ENCODE assay signal across 11 cellular contexts in genomic region chr2:234996467-234997270, GRCh38. TPM values are rescaled to one million over a fixed set of nuclear protein-coding genes. Genes with fewer than 3 reads are reported as not detected.
DNase-seq lines count a peak whose midpoint lies in the region; ATAC-seq and TF ChIP-seq lines count a peak whose summit lies in the region.
"Had no signal": no experiment of that assay in that cellular context is flagged by ENCODE, and none has a peak within 500 bp of the region (broad histone marks: within the 10 kb centered on the region; RNA-seq: fewer than 3 reads in every experiment).

No MANE protein-coding gene starts in this region.

- TF ChIP-seq CTCF in mucosa of descending colon (IDR thresholded peaks at IDR 0.05): no peak

- no peaks in the 10 kb centered on the region for H3K27me3 ChIP-seq in NT2/D1 (ENCODE audit: insufficient read depth, insufficient read length)

- intact Hi-C loops in mucosa of descending colon (cut with DNase I, micrococcal nuclease): no loop called here

- H3K9me3 Mint-ChIP-seq in T-cell: no peaks in the 10 kb centered on the region
- H3K9me3 Mint-ChIP-seq: naive B cell had no signal

- H3K4me3 ChIP-seq in NT2/D1 (ENCODE audit: insufficient read length, low read depth) (no peak overlapping the region), mucosa of descending colon (no peak overlapping the region)

- H3K36me3 ChIP-seq in NT2/D1 (ENCODE audit: insufficient read depth, insufficient read length, low read length) (peaks cover 76% of the 10 kb centered on the region), mucosa of descending colon (ENCODE audit: low read depth) (no peaks in the 10 kb centered on the region)

- H3K27me3 Mint-ChIP-seq in T-cell: peaks cover 0 to 4% of the 10 kb centered on the region in 2 donors

- ATAC-seq in mucosa of descending colon: no peak
- no peak for ATAC-seq in T-cell (replicated peaks in 1 of 4)
- no peak for ATAC-seq in GM21381 (IDR thresholded peaks at IDR 0.05; ENCODE audit: unreplicated experiment)

- H3K4me3 Mint-ChIP-seq in T-cell: no peak overlapping the region
- H3K4me3 Mint-ChIP-seq: naive B cell had no signal

- no peak overlapping the region for H3K27ac Mint-ChIP-seq in T-cell

- peak overlapping the region; percentile 57 for H3K9ac ChIP-seq in NT2/D1 (ENCODE audit: insufficient read length, low read depth)

- CTCF ChIA-PET in T-cell (lab: Charles Lee): no interaction called here

- H3K36me3 Mint-ChIP-seq in T-cell: no peaks in the 10 kb centered on the region
- H3K36me3 Mint-ChIP-seq: naive B cell had no signal

- H3K9me3 ChIP-seq in NT2/D1 (ENCODE audit: insufficient read depth, low read length): no peaks in the 10 kb centered on the region
- no peaks in the 10 kb centered on the region for H3K9me3 ChIP-seq in mucosa of descending colon

- H3K4me1 Mint-ChIP-seq in T-cell: peaks cover 0 to 11% (median 10%) of the 10 kb centered on the region in 3 donors

- POLR2A ChIA-PET in T-cell (lab: Charles Lee): no interaction called here

- DNase-seq in AG08396 (ENCODE audit: low spot score): peak; percentile 80
- DNase-seq in NT2/D1 (ENCODE audit: low read depth, low spot score): peak; percentile 92
- peak; percentile 50 for DNase-seq in dermis blood vessel endothelial cell
- DNase-seq in mucosa of descending colon: peak in 2 of 3 donors; percentile 20 to 45
- no peak for DNase-seq in NCI-H1417 (lab: John Stamatoyannopoulos, UW)
- DNase-seq in T-cell: no peak
- DNase-seq in NCI-H2196 treated with DMSO at 0.1 percent for 48 hours (lab: John Stamatoyannopoulos, UW; ENCODE audit: unreplicated experiment): no peak
- DNase-seq: activated CD8-positive, alpha-beta memory T cell treated with anti-CD3 and anti-CD28 coated beads, Interleukin-2, amount 50 U/mL, for 48 hours; naive B cell; NCI-H1092 had no signal

- H3K4me1 ChIP-seq in NT2/D1 (ENCODE audit: insufficient read depth, insufficient read length) (peaks cover 44% of the 10 kb centered on the region), mucosa of descending colon (ENCODE audit: low read depth) (peaks cover 37% of the 10 kb centered on the region)

RNA-seq across cellular contexts. Expression of gene SH3BP4, which starts 44.9 kb away (rescaled TPM):
- total RNA-seq in dermis blood vessel endothelial cell (35.4 and 42.3 TPM in 2 replicates), mucosa of descending colon (10 to 100 TPM; 18.0 to 30.4 (median 29.6) TPM), T-cell (1 to 10 TPM in 1 of 5 donors, under 1 TPM in 4; 0.14 to 1.3 (median 0.50) TPM)

Comparison
In these comparisons a context has a peak if more than half of its experiments do, and no peak if none do; other contexts are left out.
1. DNase-seq: peak in AG08396 (single experiment), NT2/D1 (single experiment), dermis blood vessel endothelial cell (single experiment) and mucosa of descending colon (2 of 3); none in NCI-H1417 (0 of 3), T-cell (0 of 34) and NCI-H2196 treated with DMSO at 0.1 percent for 48 hours (single experiment).
2. RNA of gene SH3BP4, which starts 44.9 kb away (total RNA-seq): 35.4 to 42.3 TPM in dermis blood vessel endothelial cell and 18.0 to 30.4 TPM in mucosa of descending colon; 0.14 to 1.3 TPM in T-cell; every median in the first group is over 4 times any median in the second.